Comparison of ENCODE assay signal across 16 cellular contexts in the genomic region with DNA sequence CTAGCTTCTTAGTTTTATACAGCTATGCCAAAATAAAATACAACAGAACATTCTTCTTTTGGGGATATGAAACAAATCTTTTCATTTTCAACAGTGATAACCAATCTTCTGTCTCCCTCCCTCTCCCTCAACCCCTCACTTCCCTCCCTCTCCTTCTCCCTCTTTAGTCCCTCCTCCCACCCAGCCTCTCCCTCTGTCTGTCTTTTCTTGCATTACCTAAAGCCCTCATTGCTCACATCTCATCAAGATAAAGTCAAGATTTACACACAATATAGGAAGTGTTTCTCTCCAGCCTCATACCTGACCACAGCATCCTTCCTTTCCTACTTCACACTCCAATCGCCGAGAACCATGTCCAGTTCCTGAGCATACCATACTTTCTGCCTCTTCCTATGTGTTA.
A peak's percentile ranks its signal among the peaks of the same experiment; 100 is the strongest.
DNase-seq lines count a peak whose midpoint lies in the region; ATAC-seq and TF ChIP-seq lines count a peak whose summit lies in the region.
"Had no signal": no experiment of that assay in that cellular context is flagged by ENCODE, and none has a peak within 500 bp of the region (broad histone marks: within the 10 kb centered on the region; RNA-seq: fewer than 3 reads in every experiment).

No MANE protein-coding gene starts in this region.

- H3K14ac ChIP-seq in mesenchymal stem cell (ENCODE audit: low read length in 2 of 2), result no peak overlapping the region

- no peaks in the 10 kb centered on the region; the same call in 1 of the 2 replicates for H3K9me2 ChIP-seq in GM23248 (ENCODE audit: insufficient read depth)

- H2BK5ac ChIP-seq in mesenchymal stem cell (ENCODE audit: low read depth, low read length, poor library complexity, severe bottlenecking), result no peak overlapping the region

- no peak overlapping the region for H4K8ac ChIP-seq in mesenchymal stem cell (ENCODE audit: low read length)

- in situ Hi-C loops in GM23248 (cut with MboI), result no loop called here

- no peak overlapping the region for H3K4me3 ChIP-seq in GM23248
- no peak overlapping the region for H3K4me3 ChIP-seq in body of pancreas
- no peak overlapping the region for H3K4me3 ChIP-seq in mesenchymal stem cell (ENCODE audit: insufficient read depth in 1 of 2, low read depth in 1 of 2, low read length in 2 of 2)
- no peak overlapping the region for H3K4me3 ChIP-seq in skeletal muscle tissue (ENCODE audit: low read length in 3 of 3)
- H3K4me3 ChIP-seq: MG63 had no signal

- H2AK5ac ChIP-seq in mesenchymal stem cell (ENCODE audit: low read length, severe bottlenecking), result peak overlapping the region; percentile 76

- no peak overlapping the region for H3K23ac ChIP-seq in mesenchymal stem cell (ENCODE audit: low read length in 2 of 2)

- H2AFZ ChIP-seq in GM23248 (peak overlapping the region; percentile 17; the same call in 1 of the 2 replicates), mesenchymal stem cell (ENCODE audit: low read depth, low read length) (no peak overlapping the region)

- H3K4ac ChIP-seq in mesenchymal stem cell (ENCODE audit: low read depth in 1 of 2, low read length in 2 of 2), result no peak overlapping the region

- no peaks in the 10 kb centered on the region for H4K20me1 ChIP-seq in GM23248 (ENCODE audit: insufficient read depth)

- H3K9me3 ChIP-seq in GM23248 (ENCODE audit: low read depth), result no peaks in the 10 kb centered on the region
- H3K9me3 ChIP-seq in body of pancreas, result no peaks in the 10 kb centered on the region
- no peaks in the 10 kb centered on the region for H3K9me3 ChIP-seq in mesenchymal stem cell (ENCODE audit: control insufficient read depth, low read length)
- H3K9me3 ChIP-seq in skeletal muscle tissue (ENCODE audit: control insufficient read depth in 3 of 3, low read length in 3 of 3), result no peaks in the 10 kb centered on the region
- H3K9me3 ChIP-seq: Caco-2, MG63 had no signal

- H2BK120ac ChIP-seq in mesenchymal stem cell (ENCODE audit: low read depth, low read length), result no peak overlapping the region

- H3K9ac ChIP-seq in GM23248 (peak overlapping the region; percentile 85), mesenchymal stem cell (ENCODE audit: low read length) (peak overlapping the region; percentile 92), skeletal muscle tissue (ENCODE audit: low read depth in 1 of 3, low read length in 3 of 3) (no peak overlapping the region)

- ATAC-seq in body of pancreas, result no peak
- ATAC-seq: naive thymus-derived CD4-positive, alpha-beta T cell had no signal

- DNase-seq in GM23248, result peak; percentile 42
- DNase-seq in body of pancreas, result no peak
- DNase-seq in mesenchymal stem cell, result no peak
- DNase-seq in activated T-cell treated with anti-CD3 and anti-CD28 coated beads, Interleukin-2, amount 50 U/mL, for 1 hour, result no peak
- DNase-seq in Ammon's horn (ENCODE audit: low spot score), result no peak
- DNase-seq in NCI-H748 treated with DMSO at 0.1 percent for 48 hours (lab: John Stamatoyannopoulos, UW), result no peak
- DNase-seq in AG08396 (ENCODE audit: low spot score), result no peak
- DNase-seq: activated CD4-positive, CD25-positive, alpha-beta regulatory T cell; activated CD8-positive, alpha-beta memory T cell treated with anti-CD3 and anti-CD28 coated beads for 24 hours; Caco-2; left cardiac atrium; MG63; naive thymus-derived CD4-positive, alpha-beta T cell; NCI-H187; SHP77 had no signal

- H2BK12ac ChIP-seq in mesenchymal stem cell (ENCODE audit: low read length in 2 of 2), result no peak overlapping the region

- intact Hi-C loops in body of pancreas (cut with DNase I), result no loop called here

- no peaks in the 10 kb centered on the region for H3K27me3 ChIP-seq in GM23248 (replicated peaks; ENCODE audit: insufficient read depth)
- no peaks in the 10 kb centered on the region for H3K27me3 ChIP-seq in body of pancreas
- H3K27me3 ChIP-seq in mesenchymal stem cell (ENCODE audit: control insufficient read depth in 1 of 2, insufficient read depth in 1 of 2, low read length in 2 of 2), result no peaks in the 10 kb centered on the region
- H3K27me3 ChIP-seq in skeletal muscle tissue (ENCODE audit: control insufficient read depth in 3 of 3, insufficient read depth in 3 of 3, low read length in 3 of 3), result peaks cover 0 to 4% (median 0%) of the 10 kb centered on the region in 3 donors
- H3K27me3 ChIP-seq: MG63 had no signal

- WGBS in GM23248 (ENCODE audit: low coverage in 1 of 2, low lambda C conversion rate in 2 of 2, missing lambda C conversion rate in 2 of 2), 2 experiments, result 90 to 94% methylated on average over 2 of the region's 2 CpGs
- 72 to 98% methylated on average over 2 of the region's 2 CpGs for WGBS in body of pancreas, 2 donors
- WGBS in mesenchymal stem cell, result 92% methylated on average over 2 of the region's 2 CpGs

- TF ChIP-seq CTCF in body of pancreas (IDR thresholded peaks at IDR 0.05), result no peak

- H3K79me2 ChIP-seq in GM23248 (ENCODE audit: insufficient read depth), result no peaks in the 10 kb centered on the region

- peaks cover 56% of the 10 kb centered on the region for H3K4me1 ChIP-seq in GM23248 (ENCODE audit: insufficient read depth)
- H3K4me1 ChIP-seq in body of pancreas, result peaks cover 57% of the 10 kb centered on the region
- peaks cover 4% of the 10 kb centered on the region for H3K4me1 ChIP-seq in mesenchymal stem cell (ENCODE audit: control insufficient read depth, insufficient read depth, low read depth, low read length)
- peaks cover 0 to 5% (median 4%) of the 10 kb centered on the region in 3 donors for H3K4me1 ChIP-seq in skeletal muscle tissue (ENCODE audit: control insufficient read depth in 3 of 3, insufficient read depth in 3 of 3, low read length in 3 of 3)

- H3K79me1 ChIP-seq in mesenchymal stem cell (replicated peaks; ENCODE audit: low read length, poor library complexity, severe bottlenecking), result peaks cover 2% of the 10 kb centered on the region

- H4K91ac ChIP-seq in mesenchymal stem cell (ENCODE audit: low read length), result no peak overlapping the region

- TF ChIP-seq POLR2A in body of pancreas (IDR thresholded peaks at IDR 0.05), result no peak

- peak overlapping the region; percentile 97 for H3K27ac ChIP-seq in GM23248
- peak overlapping the region in 3 of 4 donors; percentile 75 to 90 (median 88) for H3K27ac ChIP-seq in body of pancreas
- no peak overlapping the region for H3K27ac ChIP-seq in mesenchymal stem cell (ENCODE audit: low read length, poor library complexity, severe bottlenecking)
- H3K27ac ChIP-seq in skeletal muscle tissue (ENCODE audit: low read depth, low read length), result peak overlapping the region; percentile 46

- no peak overlapping the region for H2BK15ac ChIP-seq in mesenchymal stem cell (ENCODE audit: low read depth, poor library complexity, severe bottlenecking)

- peak overlapping the region in 1 of 2 experiments; percentile 7 for H3K18ac ChIP-seq in mesenchymal stem cell (ENCODE audit: low read depth in 1 of 2, low read length in 2 of 2)

- peaks cover 45% of the 10 kb centered on the region for H3F3A ChIP-seq in GM23248 (ENCODE audit: insufficient read depth)

- H3K36me3 ChIP-seq in GM23248 (ENCODE audit: low read depth) (no peaks in the 10 kb centered on the region), body of pancreas (replicated peaks in 1 of 2; ENCODE audit: insufficient read depth in 1 of 2, low read depth in 2 of 2) (no peaks in the 10 kb centered on the region), mesenchymal stem cell (ENCODE audit: control insufficient read depth in 1 of 2, insufficient read depth in 2 of 2, low read depth in 1 of 2, low read length in 2 of 2) (no peaks in the 10 kb centered on the region), skeletal muscle tissue (ENCODE audit: control insufficient read depth in 3 of 3, insufficient read depth in 3 of 3, low read length in 3 of 3) (no peaks in the 10 kb centered on the region)
- H3K36me3 ChIP-seq: MG63 had no signal

- peak overlapping the region; percentile 72 for H3K4me2 ChIP-seq in GM23248 (ENCODE audit: unreplicated experiment)
- H3K4me2 ChIP-seq in mesenchymal stem cell (ENCODE audit: low read length, poor library complexity, severe bottlenecking), result no peak overlapping the region

Comparison
In these comparisons a context has a peak if more than half of its experiments do, and no peak if none do; other contexts are left out.
1. H3K9ac ChIP-seq: peak in GM23248 (single experiment) and mesenchymal stem cell (single experiment); none in skeletal muscle tissue (0 of 3).